In the genomic region with DNA sequence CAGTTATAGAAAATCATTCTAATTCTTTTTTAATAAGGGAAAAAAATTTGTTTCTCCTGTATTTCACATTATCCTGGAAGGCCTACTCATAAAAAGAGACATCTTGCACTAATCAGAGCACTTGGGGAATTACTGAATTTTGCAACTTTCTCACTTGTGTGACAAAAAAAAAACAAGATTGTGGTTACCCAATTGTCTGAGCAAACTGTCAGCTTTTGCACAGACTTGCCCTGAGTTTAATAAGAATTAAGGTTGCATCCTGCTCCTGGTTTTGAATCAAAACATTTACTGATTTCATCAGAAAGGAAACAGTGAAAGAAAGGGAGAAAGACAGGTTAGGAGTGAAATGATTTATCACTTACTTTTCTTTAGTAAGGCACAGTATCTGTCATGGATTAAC, we compare ENCODE assay signal across 15 cellular contexts. TPM values are rescaled to one million over a fixed set of nuclear protein-coding genes. Genes with fewer than 3 reads are reported as not detected.
DNase-seq lines count a peak whose midpoint lies in the region; ATAC-seq and TF ChIP-seq lines count a peak whose summit lies in the region.
"Had no signal": no experiment of that assay in that cellular context is flagged by ENCODE, and none has a peak within 500 bp of the region (broad histone marks: within the 10 kb centered on the region; RNA-seq: fewer than 3 reads in every experiment).

No MANE protein-coding gene starts in this region.

- H3K23ac ChIP-seq in mesendoderm (ENCODE audit: low read length), result no peak overlapping the region

- no peak overlapping the region for H2BK15ac ChIP-seq in mesendoderm (replicated peaks; ENCODE audit: low read depth)

- ATAC-seq in HG02938 (IDR thresholded peaks at IDR 0.05; ENCODE audit: unreplicated experiment), result no peak
- ATAC-seq: CD8-positive, alpha-beta T cell; naive thymus-derived CD4-positive, alpha-beta T cell had no signal

- no peaks in the 10 kb centered on the region for H3K9me3 ChIP-seq in mesodermal cell (ENCODE audit: control insufficient read depth, low read length)
- H3K9me3 ChIP-seq: thyroid gland had no signal

- H3K4me2 ChIP-seq in mesendoderm (ENCODE audit: low read length), result no peak overlapping the region

- H3K27me3 ChIP-seq in mesendoderm (ENCODE audit: insufficient read depth, low read length, poor library complexity) (no peaks in the 10 kb centered on the region), H7 (ENCODE audit: control insufficient read depth, insufficient read depth, low read length) (no peaks in the 10 kb centered on the region)
- H3K27me3 ChIP-seq: thyroid gland had no signal

- no peak overlapping the region for H3K56ac ChIP-seq in mesendoderm (ENCODE audit: low read length)

- H4K5ac ChIP-seq in mesendoderm (ENCODE audit: low read length), result no peak overlapping the region

- H3K79me2 ChIP-seq in mesendoderm (ENCODE audit: control insufficient read depth, insufficient read depth, low read length), result no peaks in the 10 kb centered on the region

- H3K4me3 ChIP-seq in choroid plexus epithelial cell (ENCODE audit: low read depth, low read length) (no peak overlapping the region), mesodermal cell (ENCODE audit: extremely low read depth, insufficient read depth, low read length, poor library complexity, severe bottlenecking) (no peak overlapping the region), mesendoderm (ENCODE audit: low read length) (no peak overlapping the region), H7 (ENCODE audit: insufficient read depth, low read depth, low read length) (no peak overlapping the region)
- H3K4me3 ChIP-seq: thyroid gland had no signal

- no peak for TF ChIP-seq CTCF in choroid plexus epithelial cell (conservative IDR thresholded peaks at IDR 0.05; ENCODE audit: low read depth, low read length)

- DNase-seq in EH (ENCODE audit: low read depth), result peak; percentile 74
- peak; percentile 32 for DNase-seq in LHCN-M2 (ENCODE audit: low read depth)
- peak; percentile 72 for DNase-seq in choroid plexus epithelial cell (ENCODE audit: low read depth)
- DNase-seq in SHP77 (lab: John Stamatoyannopoulos, UW), result no peak
- no peak for DNase-seq in mesendoderm
- no peak for DNase-seq in H7
- DNase-seq: activated effector memory CD4-positive, alpha-beta T cell treated with anti-CD3 and anti-CD28 coated beads, Interleukin-2, amount 50 U/mL, for 16 hours; CD8-positive, alpha-beta T cell; naive thymus-derived CD4-positive, alpha-beta T cell; NCI-H82; thyroid gland had no signal

- H3K36me3 ChIP-seq in mesodermal cell (ENCODE audit: control insufficient read depth, insufficient read depth, low read length) (no peaks in the 10 kb centered on the region), mesendoderm (ENCODE audit: control insufficient read depth, insufficient read depth, low read length) (no peaks in the 10 kb centered on the region), H7 (replicated peaks; ENCODE audit: control insufficient read depth, insufficient read depth, low read length) (no peaks in the 10 kb centered on the region)
- H3K36me3 ChIP-seq: thyroid gland had no signal

- H2BK120ac ChIP-seq in mesendoderm (ENCODE audit: low read depth, low read length), result no peak overlapping the region

- H2BK5ac ChIP-seq in mesendoderm (ENCODE audit: low read length), result no peak overlapping the region

- no peak overlapping the region for H3K9ac ChIP-seq in mesendoderm (ENCODE audit: low read length)

- peak overlapping the region; percentile 88 for H3K27ac ChIP-seq in mesodermal cell (ENCODE audit: low read depth, low read length, severe bottlenecking)
- no peak overlapping the region for H3K27ac ChIP-seq in mesendoderm (ENCODE audit: low read depth, low read length)
- H3K27ac ChIP-seq: thyroid gland had no signal

- H3K4ac ChIP-seq in mesendoderm (ENCODE audit: low read depth, low read length), result no peak overlapping the region

- H3K4me1 ChIP-seq in mesodermal cell (ENCODE audit: control insufficient read depth, insufficient read depth, low read length, poor library complexity, severe bottlenecking), result peaks cover 8% of the 10 kb centered on the region
- peaks cover 3% of the 10 kb centered on the region for H3K4me1 ChIP-seq in mesendoderm (ENCODE audit: control insufficient read depth, low read depth, low read length)

- no peak overlapping the region for H3K18ac ChIP-seq in mesendoderm (ENCODE audit: low read length)

- H2AK5ac ChIP-seq in mesendoderm (ENCODE audit: low read length), result no peak overlapping the region

- no peaks in the 10 kb centered on the region for H3K79me1 ChIP-seq in mesendoderm (ENCODE audit: low read length)

- H4K8ac ChIP-seq in mesendoderm (ENCODE audit: low read depth, low read length), result no peak overlapping the region

RNA-seq across cellular contexts. Expression of a gene that starts 10.6 kb away (rescaled TPM):
- total RNA-seq in LHCN-M2 (2014; rRNA removed), result 1.2 and 1.9 TPM in 2 replicates
- polyA plus RNA-seq in LHCN-M2 (2012), result 2.5 TPM
- polyA plus RNA-seq in mesodermal cell (2013, experiment 1 of 2), result 5.5 TPM
- polyA plus RNA-seq in mesodermal cell (2013, experiment 2 of 2), result 9.5 TPM
- 3.0 TPM for polyA plus RNA-seq in mesendoderm (2013, experiment 1 of 2)
- polyA plus RNA-seq in mesendoderm (2013, experiment 2 of 2), result 3.5 TPM
- 0.89 and 1.7 TPM in 2 replicates for total RNA-seq in H7 (2014; rRNA removed; shearing (Covaris generic))
- total RNA-seq: CD8-positive, alpha-beta T cell had no signal
- polyA plus RNA-seq: naive thymus-derived CD4-positive, alpha-beta T cell had no signal

RNA-seq across cellular contexts. Expression of a gene that starts 53.0 kb away (rescaled TPM):
- not detected in 2 replicates for total RNA-seq in LHCN-M2 (2014; rRNA removed)
- not detected for polyA plus RNA-seq in LHCN-M2 (2012)
- polyA plus RNA-seq in mesodermal cell (2013, experiment 1 of 2), result not detected
- polyA plus RNA-seq in mesodermal cell (2013, experiment 2 of 2), result not detected
- 0.01 TPM for polyA plus RNA-seq in mesendoderm (2013, experiment 1 of 2)
- not detected for polyA plus RNA-seq in mesendoderm (2013, experiment 2 of 2)
- total RNA-seq in H7 (2014; rRNA removed; shearing (Covaris generic)), result not detected in 2 replicates
- total RNA-seq: CD8-positive, alpha-beta T cell; epithelial cell of proximal tubule; HT1080; naive thymus-derived CD4-positive, alpha-beta T cell had no signal
- polyA plus RNA-seq: naive thymus-derived CD4-positive, alpha-beta T cell had no signal

Comparison
In these comparisons a context has a peak if more than half of its experiments do, and no peak if none do; other contexts are left out.
1. DNase-seq: peak in EH (single experiment), LHCN-M2 (single experiment) and choroid plexus epithelial cell (single experiment); none in SHP77 (0 of 2), mesendoderm (single experiment) and H7 (single experiment).